16 cellular contexts compared by ENCODE assay signal in the genomic region with DNA sequence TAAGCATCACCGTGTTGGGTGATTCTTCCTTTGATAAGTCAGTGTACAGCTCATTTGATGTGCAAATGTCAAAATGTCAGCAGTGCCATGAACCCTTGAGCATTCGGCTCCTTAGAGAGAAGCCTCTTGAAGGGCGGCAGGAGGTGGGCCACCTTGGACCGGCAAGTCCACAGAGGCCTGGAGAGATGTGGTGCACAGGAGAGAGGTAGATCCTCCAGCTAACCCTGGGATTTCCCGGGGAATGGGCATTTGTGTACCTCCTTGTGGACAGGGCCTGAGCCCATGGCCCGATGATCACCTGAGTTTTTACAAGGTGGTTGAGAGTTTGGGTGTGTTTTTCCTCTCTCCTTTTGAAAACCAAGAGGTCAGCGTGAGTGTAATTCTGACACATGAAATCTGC.
DNase-seq lines count a peak whose midpoint lies in the region; ATAC-seq, FAIRE-seq and TF ChIP-seq lines count a peak whose summit lies in the region.
"Had no signal": no experiment of that assay in that cellular context is flagged by ENCODE, and none has a peak within 500 bp of the region (broad histone marks: within the 10 kb centered on the region; RNA-seq: fewer than 3 reads in every experiment).

No MANE protein-coding gene starts in this region.

- H3K36me3 ChIP-seq in K562 (ENCODE audit: control insufficient read depth, insufficient read depth, low read length) (no peaks in the 10 kb centered on the region), osteoblast (ENCODE audit: insufficient read depth, low read length) (no peaks in the 10 kb centered on the region)
- H3K36me3 ChIP-seq: breast epithelium, heart right ventricle, tibial artery had no signal

- H3K4me1 ChIP-seq in K562 (replicated peaks in 1 of 2; ENCODE audit: control insufficient read depth in 2 of 2, insufficient read depth in 2 of 2, low read length in 2 of 2) (no peaks in the 10 kb centered on the region; a peak in 1 of 5 replicates), osteoblast (ENCODE audit: insufficient read depth, low read length) (no peaks in the 10 kb centered on the region)
- H3K4me1 ChIP-seq: breast epithelium, tibial artery had no signal

- BruUV-seq in K562 (replicated peaks; lab: Mats Ljungman, UMichigan): no TSS peak

- peaks cover 0 to 2% of the 10 kb centered on the region in 2 donors for H3K4me1 Mint-ChIP-seq in immature natural killer cell

- H3K27me3 ChIP-seq in K562 (ENCODE audit: control insufficient read depth in 2 of 2, insufficient read depth in 2 of 2, low read length in 2 of 2) (peaks cover 0 to 3% of the 10 kb centered on the region in 2 experiments; a peak in 3 of 5 replicates), osteoblast (ENCODE audit: insufficient read depth, low read length) (peaks cover 6% of the 10 kb centered on the region)
- H3K27me3 ChIP-seq: breast epithelium, heart right ventricle, tibial artery had no signal

- no peak overlapping the region for H3K27ac ChIP-seq in K562 (ENCODE audit: extremely low read depth, low read depth, low read length)
- no peak overlapping the region for H3K27ac ChIP-seq in osteoblast (ENCODE audit: low read depth, low read length)
- H3K27ac ChIP-seq: breast epithelium, heart right ventricle, tibial artery had no signal

- TF ChIP-seq CTCF in K562 (IDR thresholded peaks at IDR 0.05 in 2 of 3, conservative IDR thresholded peaks at IDR 0.05 in 1 of 3; ENCODE audit: insufficient read depth in 2 of 3, low read depth in 1 of 3, low read length in 3 of 3): no peak
- no peak for TF ChIP-seq CTCF in osteoblast (IDR thresholded peaks at IDR 0.05; ENCODE audit: extremely low read depth, low read depth, low read length)

- H3K9me1 ChIP-seq in K562 (ENCODE audit: control insufficient read depth, insufficient read depth, low read length): no peaks in the 10 kb centered on the region

- H4K20me1 ChIP-seq in K562 (replicated peaks; ENCODE audit: control insufficient read depth, insufficient read depth, low read length) (no peaks in the 10 kb centered on the region), osteoblast (ENCODE audit: insufficient read depth, low read length) (no peaks in the 10 kb centered on the region)

- no peak overlapping the region; the same call in 1 of the 2 replicates for H3K4me2 ChIP-seq in K562 (ENCODE audit: insufficient read depth, low read length)
- peak overlapping the region; percentile 41 for H3K4me2 ChIP-seq in osteoblast (ENCODE audit: insufficient read depth, low read length)
- H3K4me2 ChIP-seq: SK-N-SH had no signal

- H2AFZ ChIP-seq in K562 (ENCODE audit: low read depth, low read length) (peak overlapping the region; percentile 40), osteoblast (ENCODE audit: low read length) (peak overlapping the region; percentile 70)

- ATAC-seq in GM21381 (IDR thresholded peaks at IDR 0.05; ENCODE audit: unreplicated experiment): peak; percentile 7
- peak; percentile 8 for ATAC-seq in HG03139 (IDR thresholded peaks at IDR 0.05; ENCODE audit: unreplicated experiment)
- peak; percentile 26 for ATAC-seq in K562

- no peaks in the 10 kb centered on the region for H3K36me3 Mint-ChIP-seq in immature natural killer cell
- H3K36me3 Mint-ChIP-seq: natural killer cell treated with Interleukin-12 subunit alpha and Interleukin-12 subunit beta and Interleukin-15 and Interleukin-18, amount 100 ng/mL, for 72 hours had no signal

- FAIRE-seq in K562 (lab: Jason Lieb, UNC): no peak
- FAIRE-seq: HTR-8/SVneo had no signal

- no peak for DNase-seq in K562 (ENCODE audit: extremely low read depth in 1 of 4, low spot score in 3 of 4)
- no peak for DNase-seq in osteoblast (ENCODE audit: insufficient read length, low spot score, missing footprints)
- DNase-seq in NCI-H2107 treated with DMSO at 0.1 percent for 48 hours (lab: John Stamatoyannopoulos, UW; ENCODE audit: unreplicated experiment): no peak
- no peak for DNase-seq in medulla oblongata (ENCODE audit: extremely low spot score)
- DNase-seq in immature natural killer cell: no peak
- DNase-seq: NCI-H1092, NCI-H2029 treated with DMSO at 0.1 percent for 48 hours, tibial artery had no signal

- POLR2A ChIA-PET in K562 (lab: Yijun Ruan, JAX): interaction anchor here (1.0 kb wide), 1 partner anchor 15 kb away, joined by 4 read pairs; no protein-coding TSS in a partner anchor

- H3K4me3 ChIP-seq in K562 (no peak overlapping the region), osteoblast (ENCODE audit: insufficient read depth, low read length) (no peak overlapping the region)
- H3K4me3 ChIP-seq: breast epithelium, heart right ventricle, tibial artery had no signal

- intact Hi-C loops in K562 (cut with micrococcal nuclease): loop anchor here (1.0 to 10.0 kb wide), 4 partner anchors 473 to 850 kb away; no protein-coding TSS in a partner anchor

- TF ChIP-seq RAD21 in K562 (CRISPR knock-in tag; conservative IDR thresholded peaks at IDR 0.05 in 1 of 2, IDR thresholded peaks at IDR 0.05 in 1 of 2): no peak

- no peak for TF ChIP-seq EP300 in K562 (IDR thresholded peaks at IDR 0.05; ENCODE audit: low read length)

- H3K79me2 ChIP-seq in K562 (ENCODE audit: control insufficient read depth, insufficient read depth, low read length) (no peaks in the 10 kb centered on the region), osteoblast (ENCODE audit: insufficient read depth, low read length) (no peaks in the 10 kb centered on the region)

- H3K9me3 ChIP-seq in K562 (replicated peaks; ENCODE audit: control insufficient read depth, insufficient read depth, low read depth, low read length): no peaks in the 10 kb centered on the region
- H3K9me3 ChIP-seq in osteoblast (ENCODE audit: low read depth, low read length): no peaks in the 10 kb centered on the region
- H3K9me3 ChIP-seq: breast epithelium, heart right ventricle, SK-N-SH, tibial artery had no signal

- H3K4me3 Mint-ChIP-seq in immature natural killer cell: no peak overlapping the region
- H3K4me3 Mint-ChIP-seq: natural killer cell treated with Interleukin-12 subunit alpha and Interleukin-12 subunit beta and Interleukin-15 and Interleukin-18, amount 100 ng/mL, for 72 hours; T-helper 2 cell treated with Interferon-gamma antibody and Interleukin-4, amounts not matched to agents 5 μg/mL and 100 μg/mL, for 36 hours had no signal

- CTCF ChIA-PET in K562 (lab: Yijun Ruan, JAX; ENCODE audit: low intra/inter-chr PET ratio): interaction anchor here (0.6 kb wide), 1 partner anchor 561 kb away, joined by 5 read pairs; no protein-coding TSS in a partner anchor

- H3K27ac Mint-ChIP-seq in immature natural killer cell: no peak overlapping the region
- H3K27ac Mint-ChIP-seq: natural killer cell treated with Interleukin-12 subunit alpha and Interleukin-12 subunit beta and Interleukin-15 and Interleukin-18, amount 100 ng/mL, for 72 hours; T-helper 2 cell treated with Interferon-gamma antibody and Interleukin-4, amounts not matched to agents 5 μg/mL and 100 μg/mL, for 36 hours had no signal

- in situ Hi-C loops in K562 (cut with MboI): loop anchor here (10.0 kb wide), 1 partner anchor 703 kb away; no protein-coding TSS in a partner anchor

- 11% methylated on average over 7 of the region's 7 CpGs for WGBS in K562 (ENCODE audit: insufficient coverage, low coverage, missing lambda C conversion rate)

- H3K9me3 Mint-ChIP-seq in immature natural killer cell: peaks cover 0 to 1% (median 0%) of the 10 kb centered on the region in 6 donors
- H3K9me3 Mint-ChIP-seq: natural killer cell treated with Interleukin-12 subunit alpha and Interleukin-12 subunit beta and Interleukin-15 and Interleukin-18, amount 100 ng/mL, for 72 hours; T-helper 2 cell treated with Interferon-gamma antibody and Interleukin-4, amounts not matched to agents 5 μg/mL and 100 μg/mL, for 36 hours had no signal

- H3K27me3 Mint-ChIP-seq in immature natural killer cell (ENCODE audit: low read depth in 3 of 3): peaks cover 2 to 6% (median 3%) of the 10 kb centered on the region in 3 donors

- TF ChIP-seq POLR2A in K562 (conservative IDR thresholded peaks at IDR 0.05): no peak

- no peak overlapping the region for H3K9ac ChIP-seq in K562 (ENCODE audit: insufficient read depth in 1 of 2, low read depth in 2 of 2, low read length in 2 of 2)
- H3K9ac ChIP-seq: SK-N-SH had no signal

TF ChIP-seq in K562, 482 proteins besides CTCF, POLR2A, EP300 and RAD21 (continues in another document):
- TF ChIP-seq, protein P1, sequence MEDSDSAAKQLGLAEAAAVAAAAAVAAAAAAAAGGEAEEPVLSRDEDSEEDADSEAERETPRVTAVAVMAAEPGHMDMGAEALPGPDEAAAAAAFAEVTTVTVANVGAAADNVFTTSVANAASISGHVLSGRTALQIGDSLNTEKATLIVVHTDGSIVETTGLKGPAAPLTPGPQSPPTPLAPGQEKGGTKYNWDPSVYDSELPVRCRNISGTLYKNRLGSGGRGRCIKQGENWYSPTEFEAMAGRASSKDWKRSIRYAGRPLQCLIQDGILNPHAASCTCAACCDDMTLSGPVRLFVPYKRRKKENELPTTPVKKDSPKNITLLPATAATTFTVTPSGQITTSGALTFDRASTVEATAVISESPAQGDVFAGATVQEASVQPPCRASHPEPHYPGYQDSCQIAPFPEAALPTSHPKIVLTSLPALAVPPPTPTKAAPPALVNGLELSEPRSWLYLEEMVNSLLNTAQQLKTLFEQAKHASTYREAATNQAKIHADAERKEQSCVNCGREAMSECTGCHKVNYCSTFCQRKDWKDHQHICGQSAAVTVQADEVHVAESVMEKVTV (CRISPR knock-in tag; IDR thresholded peaks at IDR 0.05): no peak
- TF ChIP-seq MCM2 (IDR thresholded peaks at IDR 0.05; ENCODE audit: low read depth) (no peak), GABPB1 (CRISPR knock-in tag; IDR thresholded peaks at IDR 0.05) (no peak), TAF1 (IDR thresholded peaks at IDR 0.05; ENCODE audit: control insufficient read depth, extremely low read depth, insufficient read depth, low read length, severe bottlenecking) (no peak)
- TF ChIP-seq, protein P2, sequence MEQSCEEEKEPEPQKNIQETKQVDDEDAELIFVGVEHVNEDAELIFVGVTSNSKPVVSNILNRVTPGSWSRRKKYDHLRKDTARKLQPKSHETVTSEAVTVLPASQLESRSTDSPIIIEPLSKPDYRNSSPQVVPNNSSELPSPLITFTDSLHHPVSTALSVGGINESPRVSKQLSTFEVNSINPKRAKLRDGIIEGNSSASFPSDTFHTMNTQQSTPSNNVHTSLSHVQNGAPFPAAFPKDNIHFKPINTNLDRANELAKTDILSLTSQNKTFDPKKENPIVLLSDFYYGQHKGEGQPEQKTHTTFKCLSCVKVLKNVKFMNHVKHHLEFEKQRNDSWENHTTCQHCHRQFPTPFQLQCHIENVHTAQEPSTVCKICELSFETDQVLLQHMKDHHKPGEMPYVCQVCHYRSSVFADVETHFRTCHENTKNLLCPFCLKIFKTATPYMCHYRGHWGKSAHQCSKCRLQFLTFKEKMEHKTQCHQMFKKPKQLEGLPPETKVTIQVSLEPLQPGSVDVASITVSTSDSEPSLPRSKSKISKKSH (CRISPR knock-in tag; IDR thresholded peaks at IDR 0.05): no peak
